In genomic region chr19:48516536-48516935, GRCh38 we compare ENCODE assay signal across 16 cellular contexts. TPM values are rescaled to one million over a fixed set of nuclear protein-coding genes. Genes with fewer than 3 reads are reported as not detected.
DNase-seq lines count a peak whose midpoint lies in the region; TF ChIP-seq lines count a peak whose summit lies in the region.
"Had no signal": no experiment of that assay in that cellular context is flagged by ENCODE, and none has a peak within 500 bp of the region (broad histone marks: within the 10 kb centered on the region; RNA-seq: fewer than 3 reads in every experiment).

No MANE protein-coding gene starts in this region.

- H3K4me3 Mint-ChIP-seq in endodermal cell = no peak overlapping the region
- no peak overlapping the region for H3K4me3 Mint-ChIP-seq in nephron progenitor cell

- H2BK12ac ChIP-seq in trophoblast cell (ENCODE audit: low read length) = no peak overlapping the region

- no peak overlapping the region for H3K9ac ChIP-seq in BLaER1
- H3K9ac ChIP-seq in endodermal cell (ENCODE audit: extremely low read depth, low read length, poor library complexity, severe bottlenecking) = no peak overlapping the region
- no peak overlapping the region for H3K9ac ChIP-seq in trophoblast cell (ENCODE audit: low read length)
- no peak overlapping the region for H3K9ac ChIP-seq in mesendoderm (ENCODE audit: low read length)
- H3K9ac ChIP-seq: BLaER1 treated with 17β-estradiol and CSF1 and Interleukin-3, amounts not matched to agents 10 nM and 100 nM had no signal

- 87 to 92% methylated on average over 8 of the region's 8 CpGs for WGBS in endodermal cell (ENCODE audit: insufficient coverage in 1 of 2, insufficient read length in 1 of 2), 2 experiments
- WGBS in trophoblast cell (ENCODE audit: extremely low coverage, insufficient coverage, insufficient read length) = no CpG with 5 or more reads among the region's 8 CpGs
- WGBS in mesendoderm (ENCODE audit: extremely low coverage, insufficient coverage, low lambda C conversion rate) = no CpG with 5 or more reads among the region's 8 CpGs

- no peaks in the 10 kb centered on the region for H3K36me3 ChIP-seq in BLaER1
- no peaks in the 10 kb centered on the region for H3K36me3 ChIP-seq in HEK293 (ENCODE audit: control insufficient read depth in 2 of 2, insufficient read depth in 1 of 2, low read length in 2 of 2)
- H3K36me3 ChIP-seq in endodermal cell (ENCODE audit: control insufficient read depth, insufficient read depth, low read length) = no peaks in the 10 kb centered on the region
- no peaks in the 10 kb centered on the region for H3K36me3 ChIP-seq in trophoblast cell (ENCODE audit: control insufficient read depth in 1 of 2, insufficient read depth in 2 of 2, low read length in 2 of 2)
- no peaks in the 10 kb centered on the region for H3K36me3 ChIP-seq in mesendoderm (ENCODE audit: control insufficient read depth, insufficient read depth, low read length)
- no peaks in the 10 kb centered on the region for H3K36me3 ChIP-seq in vagina
- H3K36me3 ChIP-seq: BLaER1 treated with 17β-estradiol and CSF1 and Interleukin-3, amounts not matched to agents 10 nM and 100 nM had no signal

- H3K4me2 ChIP-seq in BLaER1 (peak overlapping the region; percentile 34; the same call in 1 of the 2 replicates), trophoblast cell (ENCODE audit: low read length) (no peak overlapping the region), mesendoderm (ENCODE audit: low read length) (no peak overlapping the region)

- H3K79me1 ChIP-seq in trophoblast cell (ENCODE audit: low read length) (peaks cover 4% of the 10 kb centered on the region), mesendoderm (ENCODE audit: low read length) (no peaks in the 10 kb centered on the region)

- no peak overlapping the region for H2AFZ ChIP-seq in trophoblast cell (ENCODE audit: insufficient read depth, low read length, poor library complexity)

- H3K4me1 ChIP-seq in BLaER1 (peaks cover 38% of the 10 kb centered on the region), HEK293 (ENCODE audit: control insufficient read depth, insufficient read depth, low read length) (no peaks in the 10 kb centered on the region), endodermal cell (ENCODE audit: control insufficient read depth, insufficient read depth, low read length) (no peaks in the 10 kb centered on the region), trophoblast cell (ENCODE audit: control insufficient read depth in 1 of 2, insufficient read depth in 2 of 2, low read length in 2 of 2) (peaks cover 2 to 3% of the 10 kb centered on the region in 2 experiments), mesendoderm (ENCODE audit: control insufficient read depth, low read depth, low read length) (no peaks in the 10 kb centered on the region), vagina (peaks cover 8% of the 10 kb centered on the region)

- no peak overlapping the region for H4K5ac ChIP-seq in mesendoderm (ENCODE audit: low read length)

- H2BK5ac ChIP-seq in trophoblast cell (ENCODE audit: low read depth, low read length, poor library complexity) (no peak overlapping the region), mesendoderm (ENCODE audit: low read length) (no peak overlapping the region)

- no peak overlapping the region for H3K56ac ChIP-seq in mesendoderm (ENCODE audit: low read length)

- CTCF ChIA-PET in HEK293 (lab: Yijun Ruan, JAX) = no interaction called here

- H3K4me3 ChIP-seq in BLaER1 = no peak overlapping the region
- no peak overlapping the region for H3K4me3 ChIP-seq in HEK293 (ENCODE audit: low read depth, low read length)
- H3K4me3 ChIP-seq in endodermal cell (ENCODE audit: low read length) = no peak overlapping the region
- no peak overlapping the region for H3K4me3 ChIP-seq in trophoblast cell (ENCODE audit: low read depth, low read length)
- no peak overlapping the region for H3K4me3 ChIP-seq in mesendoderm (ENCODE audit: low read length)
- no peak overlapping the region for H3K4me3 ChIP-seq in vagina
- H3K4me3 ChIP-seq: BLaER1 treated with 17β-estradiol and CSF1 and Interleukin-3, amounts not matched to agents 10 nM and 100 nM; GM12878 had no signal

- peaks cover 3% of the 10 kb centered on the region for H3K79me2 ChIP-seq in trophoblast cell (ENCODE audit: control insufficient read depth, insufficient read depth, low read length, poor library complexity)
- H3K79me2 ChIP-seq in mesendoderm (ENCODE audit: control insufficient read depth, insufficient read depth, low read length) = no peaks in the 10 kb centered on the region

- H4K20me1 ChIP-seq in BLaER1 = no peaks in the 10 kb centered on the region
- H4K20me1 ChIP-seq: BLaER1 treated with 17β-estradiol and CSF1 and Interleukin-3, amounts not matched to agents 10 nM and 100 nM had no signal

- H3K27me3 Mint-ChIP-seq in endodermal cell (ENCODE audit: insufficient read depth) (peaks cover 1% of the 10 kb centered on the region), nephron progenitor cell (ENCODE audit: low read depth, poor library complexity) (peaks cover 4% of the 10 kb centered on the region)

- H2AK5ac ChIP-seq in trophoblast cell (ENCODE audit: low read length) (no peak overlapping the region), mesendoderm (ENCODE audit: low read length) (no peak overlapping the region)

- H3K9me3 Mint-ChIP-seq in endodermal cell (no peaks in the 10 kb centered on the region), nephron progenitor cell (no peaks in the 10 kb centered on the region)
- H3K9me3 Mint-ChIP-seq: CD4-positive, CD25-positive, alpha-beta regulatory T cell had no signal

- H4K8ac ChIP-seq in trophoblast cell (ENCODE audit: low read depth, low read length) (no peak overlapping the region), mesendoderm (ENCODE audit: low read depth, low read length) (no peak overlapping the region)

- POLR2A ChIA-PET in HEK293 (lab: Yijun Ruan, JAX) = no interaction called here

- no peak for TF ChIP-seq POLR2A in vagina (IDR thresholded peaks at IDR 0.05)

- H4K91ac ChIP-seq in trophoblast cell (ENCODE audit: low read depth, low read length) = no peak overlapping the region

- no peak overlapping the region for H4K12ac ChIP-seq in trophoblast cell (ENCODE audit: low read depth, low read length)

- no peak overlapping the region for H2BK120ac ChIP-seq in trophoblast cell (ENCODE audit: insufficient read depth, low read length, poor library complexity)
- no peak overlapping the region for H2BK120ac ChIP-seq in mesendoderm (ENCODE audit: low read depth, low read length)

- peaks cover 14% of the 10 kb centered on the region; the same call in 1 of the 2 replicates for H3K27me3 ChIP-seq in BLaER1
- H3K27me3 ChIP-seq in endodermal cell (ENCODE audit: control insufficient read depth, insufficient read depth, low read length, poor library complexity, severe bottlenecking) = peaks cover 19% of the 10 kb centered on the region
- H3K27me3 ChIP-seq in trophoblast cell (ENCODE audit: insufficient read depth, low read length) = peaks cover 4% of the 10 kb centered on the region
- H3K27me3 ChIP-seq in mesendoderm (ENCODE audit: insufficient read depth, low read length, poor library complexity) = no peaks in the 10 kb centered on the region
- H3K27me3 ChIP-seq in vagina = peaks cover under 1% of the 10 kb centered on the region

- H3K14ac ChIP-seq in trophoblast cell (ENCODE audit: low read length) = no peak overlapping the region

- H3K36me3 Mint-ChIP-seq in endodermal cell (ENCODE audit: low read depth) (no peaks in the 10 kb centered on the region), nephron progenitor cell (ENCODE audit: low read depth) (no peaks in the 10 kb centered on the region)
- H3K36me3 Mint-ChIP-seq: CD4-positive, CD25-positive, alpha-beta regulatory T cell had no signal

- H3K18ac ChIP-seq in trophoblast cell (ENCODE audit: low read length) = no peak overlapping the region
- H3K18ac ChIP-seq in mesendoderm (ENCODE audit: low read length) = no peak overlapping the region

- H2BK15ac ChIP-seq in mesendoderm (replicated peaks; ENCODE audit: low read depth) = no peak overlapping the region

- intact Hi-C loops in vagina (cut with DNase I) = no loop called here

- H3K9me3 ChIP-seq in BLaER1 (no peaks in the 10 kb centered on the region), HEK293 (ENCODE audit: control insufficient read depth, insufficient read depth, low read depth, low read length) (no peaks in the 10 kb centered on the region), endodermal cell (ENCODE audit: control insufficient read depth, low read length) (no peaks in the 10 kb centered on the region), trophoblast cell (ENCODE audit: insufficient read depth, low read depth, low read length) (peaks cover 11% of the 10 kb centered on the region), vagina (no peaks in the 10 kb centered on the region)
- H3K9me3 ChIP-seq: BLaER1 treated with 17β-estradiol and CSF1 and Interleukin-3, amounts not matched to agents 10 nM and 100 nM had no signal

- DNase-seq in endodermal cell (peak; percentile 52), trophoblast cell (peak; percentile 30 to 32), nephron progenitor cell (no peak), mesendoderm (no peak), vagina (ENCODE audit: extremely low spot score in 2 of 2) (no peak), SHP77 treated with DMSO at 0.1 percent for 48 hours (lab: John Stamatoyannopoulos, UW) (no peak)
- DNase-seq: AML-193; CD4-positive, CD25-positive, alpha-beta regulatory T cell; DMS79; H7; KBM-7 had no signal

- H3K4me1 Mint-ChIP-seq in endodermal cell (no peaks in the 10 kb centered on the region), nephron progenitor cell (peaks cover 28% of the 10 kb centered on the region)

- H3K27ac Mint-ChIP-seq in endodermal cell (no peak overlapping the region), nephron progenitor cell (no peak overlapping the region)

- no peak for TF ChIP-seq CTCF in HEK293 (tag by site-specific recombination; IDR thresholded peaks at IDR 0.05)
- no peak for TF ChIP-seq CTCF in endodermal cell (conservative IDR thresholded peaks at IDR 0.05)
- TF ChIP-seq CTCF in nephron progenitor cell (IDR thresholded peaks at IDR 0.05) = no peak
- no peak for TF ChIP-seq CTCF in vagina (IDR thresholded peaks at IDR 0.05)

- H3K4ac ChIP-seq in trophoblast cell (ENCODE audit: low read depth, low read length) = no peak overlapping the region
- H3K4ac ChIP-seq in mesendoderm (ENCODE audit: low read depth, low read length) = no peak overlapping the region

- no peak overlapping the region for H3K27ac ChIP-seq in BLaER1
- H3K27ac ChIP-seq in HEK293 (ENCODE audit: extremely low read depth, low read depth, low read length) = no peak overlapping the region
- H3K27ac ChIP-seq in endodermal cell (ENCODE audit: low read depth, low read length) = no peak overlapping the region
- H3K27ac ChIP-seq in trophoblast cell (ENCODE audit: low read depth, low read length) = no peak overlapping the region
- H3K27ac ChIP-seq in mesendoderm (ENCODE audit: low read depth, low read length) = no peak overlapping the region
- H3K27ac ChIP-seq in vagina = no peak overlapping the region
- H3K27ac ChIP-seq: BLaER1 treated with 17β-estradiol and CSF1 and Interleukin-3, amounts not matched to agents 10 nM and 100 nM had no signal

- no peak overlapping the region for H3K23ac ChIP-seq in trophoblast cell (ENCODE audit: low read length)
- H3K23ac ChIP-seq in mesendoderm (ENCODE audit: low read length) = no peak overlapping the region

RNA-seq across cellular contexts. Expression of gene LMTK3, which starts 4.9 kb away (rescaled TPM):
- total RNA-seq in endodermal cell = 10 to 100 TPM; 11.1 to 14.5 TPM
- polyA plus RNA-seq in endodermal cell (2013, experiment 1 of 2) = 9.3 TPM
- polyA plus RNA-seq in endodermal cell (2013, experiment 2 of 2) = 7.6 TPM
- polyA plus RNA-seq in trophoblast cell (2013) = 14.4 and 14.6 TPM in 2 replicates
- polyA plus RNA-seq in mesendoderm (2013, experiment 1 of 2) = 3.1 TPM
- polyA plus RNA-seq in mesendoderm (2013, experiment 2 of 2) = 2.8 TPM
- total RNA-seq in vagina = 1.7 TPM
- polyA plus RNA-seq: CD4-positive, CD25-positive, alpha-beta regulatory T cell had no signal

RNA-seq across cellular contexts. Expression of gene SULT2B1, which starts 35.4 kb away (rescaled TPM):
- total RNA-seq in endodermal cell (1 to 10 TPM in 1 of 2 donors, under 1 TPM in 1; 0.35 to 2.4 TPM), vagina (43.0 TPM)
- polyA plus RNA-seq in endodermal cell (2013, experiment 1 of 2) = 0.18 TPM
- 0.29 TPM for polyA plus RNA-seq in endodermal cell (2013, experiment 2 of 2)
- polyA plus RNA-seq in trophoblast cell (2013) = 0.39 and 0.44 TPM in 2 replicates
- 0.14 TPM for polyA plus RNA-seq in mesendoderm (2013, experiment 1 of 2)
- polyA plus RNA-seq in mesendoderm (2013, experiment 2 of 2) = 0.24 TPM
- total RNA-seq: CD4-positive, CD25-positive, alpha-beta regulatory T cell; G401; GM12878 had no signal

RNA-seq across cellular contexts. Expression of gene CYTH2, which starts 47.4 kb away (rescaled TPM):
- total RNA-seq in endodermal cell (100 to 1,000 TPM; 106 to 133 TPM), vagina (87.2 TPM)
- 133 TPM for polyA plus RNA-seq in endodermal cell (2013, experiment 1 of 2)
- polyA plus RNA-seq in endodermal cell (2013, experiment 2 of 2) = 112 TPM
- 63.7 and 67.0 TPM in 2 replicates for polyA plus RNA-seq in trophoblast cell (2013)
- polyA plus RNA-seq in mesendoderm (2013, experiment 1 of 2) = 43.5 TPM
- 40.5 TPM for polyA plus RNA-seq in mesendoderm (2013, experiment 2 of 2)

Comparison
In these comparisons a context has a peak if more than half of its experiments do, and no peak if none do; other contexts are left out.
1. DNase-seq: peak in endodermal cell (single experiment) and trophoblast cell (2 of 2); none in nephron progenitor cell (single experiment), mesendoderm (single experiment), vagina (0 of 2) and SHP77 treated with DMSO at 0.1 percent for 48 hours (single experiment).
2. RNA of gene SULT2B1, which starts 35.4 kb away (total RNA-seq): 43.0 TPM in vagina (single experiment); 0.35 to 2.4 TPM in endodermal cell; every median in the first group is over 10 times any median in the second.